ENCODE assay signal across 9 cellular contexts in the genomic region with DNA sequence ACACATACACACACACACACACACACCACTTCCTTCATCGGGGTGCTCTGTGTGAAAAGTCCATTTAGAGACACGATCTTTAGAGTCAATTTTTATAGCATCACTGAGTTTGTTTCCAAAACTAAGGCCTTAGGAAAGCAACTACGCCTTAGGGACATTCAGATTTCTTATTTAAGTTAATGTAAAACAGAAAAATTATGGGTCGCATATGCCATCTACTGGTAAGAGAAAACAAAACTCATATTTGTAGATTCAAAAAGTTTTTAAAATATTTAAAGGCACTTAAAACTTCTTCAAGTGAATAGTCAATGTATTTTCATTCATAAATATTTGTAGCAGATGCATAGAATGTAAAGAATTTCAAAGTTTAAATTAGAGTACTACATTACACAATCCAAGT.
A peak's percentile ranks its signal among the peaks of the same experiment; 100 is the strongest.
DNase-seq lines count a peak whose midpoint lies in the region; ATAC-seq, FAIRE-seq and TF ChIP-seq lines count a peak whose summit lies in the region.
"Had no signal": no experiment of that assay in that cellular context is flagged by ENCODE, and none has a peak within 500 bp of the region (broad histone marks: within the 10 kb centered on the region; RNA-seq: fewer than 3 reads in every experiment).

No MANE protein-coding gene starts in this region.

- peak; percentile 60 for ATAC-seq in SK-N-SH treated with all-trans-retinoic acid at 6 μM for 48 hours
- no peak for ATAC-seq in GM18519 (IDR thresholded peaks at IDR 0.05; ENCODE audit: low FRiP score, unreplicated experiment)
- ATAC-seq: naive thymus-derived CD8-positive, alpha-beta T cell had no signal

- DNase-seq in HFF-Myc (ENCODE audit: extremely low read depth, low read depth) (peak; percentile 15), hepatocyte (ENCODE audit: low spot score) (peak; percentile 41), Peyer's patch (no peak), CD1c-positive myeloid dendritic cell (ENCODE audit: extremely low spot score) (no peak), NCI-H1930 (lab: John Stamatoyannopoulos, UW) (no peak)
- DNase-seq: naive thymus-derived CD8-positive, alpha-beta T cell had no signal

- FAIRE-seq in A204.1 (lab: Jason Lieb, UNC), result peak; percentile 98

- H3K4me3 ChIP-seq in HFF-Myc (replicated peaks; ENCODE audit: low read depth, low read length) (no peak overlapping the region), hepatocyte (no peak overlapping the region), Peyer's patch (no peak overlapping the region)

- H3K4me2 ChIP-seq in hepatocyte, result no peak overlapping the region

- WGBS in hepatocyte (ENCODE audit: low lambda C conversion rate, missing lambda C conversion rate), result 77% methylated on average over 4 of the region's 4 CpGs

- TF ChIP-seq POLR2A in Peyer's patch (IDR thresholded peaks at IDR 0.05), result no peak

- H3K27ac ChIP-seq in hepatocyte (no peak overlapping the region), Peyer's patch (no peak overlapping the region)

- H3K36me3 ChIP-seq in hepatocyte (replicated peaks; ENCODE audit: insufficient read depth, low read depth) (no peaks in the 10 kb centered on the region), Peyer's patch (peaks cover 0 to 41% (median 0%) of the 10 kb centered on the region in 3 donors)

- H3K9me2 ChIP-seq in hepatocyte (replicated peaks; ENCODE audit: insufficient read depth), result no peaks in the 10 kb centered on the region

- H4K20me1 ChIP-seq in hepatocyte (ENCODE audit: insufficient read depth, poor library complexity, severe bottlenecking), result no peaks in the 10 kb centered on the region

- H3K4me1 ChIP-seq in hepatocyte (ENCODE audit: insufficient read depth) (no peaks in the 10 kb centered on the region), Peyer's patch (no peaks in the 10 kb centered on the region)

- no peaks in the 10 kb centered on the region for H3K79me2 ChIP-seq in hepatocyte

- H3K9me3 ChIP-seq in hepatocyte (ENCODE audit: low read depth) (no peaks in the 10 kb centered on the region), Peyer's patch (no peaks in the 10 kb centered on the region)

- TF ChIP-seq CTCF in HFF-Myc (IDR thresholded peaks at IDR 0.05; ENCODE audit: low read depth, low read length, missing control alignments) (no peak), hepatocyte (IDR thresholded peaks at IDR 0.05; ENCODE audit: poor library complexity) (peak; percentile 55), Peyer's patch (IDR thresholded peaks at IDR 0.05) (peak in 3 of 6 experiments; percentile 2 to 22 (median 9))

- H3K27me3 ChIP-seq in hepatocyte (no peaks in the 10 kb centered on the region), Peyer's patch (no peaks in the 10 kb centered on the region)

- no peak overlapping the region for H2AFZ ChIP-seq in hepatocyte

TF ChIP-seq in SK-N-SH treated with all-trans-retinoic acid at 6 μM for 48 hours, 23 proteins besides CTCF, POLR2A, EP300 and RAD21:
- TF ChIP-seq ISL1 (CRISPR knock-in tag; IDR thresholded peaks at IDR 0.05) (0 out of 2 replicates have a peak, but pooled peaks have one; percentile 13), PPARA (CRISPR knock-in tag; IDR thresholded peaks at IDR 0.05; ENCODE audit: borderline replicate concordance) (no peak), ZNF70 (CRISPR knock-in tag; IDR thresholded peaks at IDR 0.05) (no peak), RARB (CRISPR knock-in tag; IDR thresholded peaks at IDR 0.05) (no peak), ZNF565 (CRISPR knock-in tag; conservative IDR thresholded peaks at IDR 0.05; ENCODE audit: low read depth) (no peak), GLIS3 (CRISPR knock-in tag; IDR thresholded peaks at IDR 0.05) (no peak), SNAI2 (CRISPR knock-in tag; IDR thresholded peaks at IDR 0.05) (no peak), TCF4 (CRISPR knock-in tag; IDR thresholded peaks at IDR 0.05; ENCODE audit: borderline replicate concordance) (no peak), ZNF8 (CRISPR knock-in tag; IDR thresholded peaks at IDR 0.05) (no peak), ZFP3 (CRISPR knock-in tag; IDR thresholded peaks at IDR 0.05) (peak; percentile 46; the same call in 1 of the 2 replicates), TOX (CRISPR knock-in tag; IDR thresholded peaks at IDR 0.05; ENCODE audit: borderline replicate concordance) (no peak), ZFP30 (CRISPR knock-in tag; IDR thresholded peaks at IDR 0.05) (no peak)
- TF ChIP-seq, protein P1, sequence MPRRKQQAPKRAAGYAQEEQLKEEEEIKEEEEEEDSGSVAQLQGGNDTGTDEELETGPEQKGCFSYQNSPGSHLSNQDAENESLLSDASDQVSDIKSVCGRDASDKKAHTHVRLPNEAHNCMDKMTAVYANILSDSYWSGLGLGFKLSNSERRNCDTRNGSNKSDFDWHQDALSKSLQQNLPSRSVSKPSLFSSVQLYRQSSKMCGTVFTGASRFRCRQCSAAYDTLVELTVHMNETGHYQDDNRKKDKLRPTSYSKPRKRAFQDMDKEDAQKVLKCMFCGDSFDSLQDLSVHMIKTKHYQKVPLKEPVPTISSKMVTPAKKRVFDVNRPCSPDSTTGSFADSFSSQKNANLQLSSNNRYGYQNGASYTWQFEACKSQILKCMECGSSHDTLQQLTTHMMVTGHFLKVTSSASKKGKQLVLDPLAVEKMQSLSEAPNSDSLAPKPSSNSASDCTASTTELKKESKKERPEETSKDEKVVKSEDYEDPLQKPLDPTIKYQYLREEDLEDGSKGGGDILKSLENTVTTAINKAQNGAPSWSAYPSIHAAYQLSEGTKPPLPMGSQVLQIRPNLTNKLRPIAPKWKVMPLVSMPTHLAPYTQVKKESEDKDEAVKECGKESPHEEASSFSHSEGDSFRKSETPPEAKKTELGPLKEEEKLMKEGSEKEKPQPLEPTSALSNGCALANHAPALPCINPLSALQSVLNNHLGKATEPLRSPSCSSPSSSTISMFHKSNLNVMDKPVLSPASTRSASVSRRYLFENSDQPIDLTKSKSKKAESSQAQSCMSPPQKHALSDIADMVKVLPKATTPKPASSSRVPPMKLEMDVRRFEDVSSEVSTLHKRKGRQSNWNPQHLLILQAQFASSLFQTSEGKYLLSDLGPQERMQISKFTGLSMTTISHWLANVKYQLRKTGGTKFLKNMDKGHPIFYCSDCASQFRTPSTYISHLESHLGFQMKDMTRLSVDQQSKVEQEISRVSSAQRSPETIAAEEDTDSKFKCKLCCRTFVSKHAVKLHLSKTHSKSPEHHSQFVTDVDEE (CRISPR knock-in tag; IDR thresholded peaks at IDR 0.05), result no peak
- TF ChIP-seq, protein P2, sequence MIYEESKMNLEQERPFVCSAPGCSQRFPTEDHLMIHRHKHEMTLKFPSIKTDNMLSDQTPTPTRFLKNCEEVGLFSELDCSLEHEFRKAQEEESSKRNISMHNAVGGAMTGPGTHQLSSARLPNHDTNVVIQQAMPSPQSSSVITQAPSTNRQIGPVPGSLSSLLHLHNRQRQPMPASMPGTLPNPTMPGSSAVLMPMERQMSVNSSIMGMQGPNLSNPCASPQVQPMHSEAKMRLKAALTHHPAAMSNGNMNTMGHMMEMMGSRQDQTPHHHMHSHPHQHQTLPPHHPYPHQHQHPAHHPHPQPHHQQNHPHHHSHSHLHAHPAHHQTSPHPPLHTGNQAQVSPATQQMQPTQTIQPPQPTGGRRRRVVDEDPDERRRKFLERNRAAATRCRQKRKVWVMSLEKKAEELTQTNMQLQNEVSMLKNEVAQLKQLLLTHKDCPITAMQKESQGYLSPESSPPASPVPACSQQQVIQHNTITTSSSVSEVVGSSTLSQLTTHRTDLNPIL (CRISPR knock-in tag; IDR thresholded peaks at IDR 0.05; ENCODE audit: low read depth), result no peak

Comparison
In these comparisons a context has a peak if more than half of its experiments do, and no peak if none do; other contexts are left out.
1. DNase-seq: peak in HFF-Myc (single experiment) and hepatocyte (single experiment); none in Peyer's patch (0 of 3), CD1c-positive myeloid dendritic cell (single experiment) and NCI-H1930 (0 of 2).